8 cellular contexts compared by ENCODE assay signal in the genomic region with DNA sequence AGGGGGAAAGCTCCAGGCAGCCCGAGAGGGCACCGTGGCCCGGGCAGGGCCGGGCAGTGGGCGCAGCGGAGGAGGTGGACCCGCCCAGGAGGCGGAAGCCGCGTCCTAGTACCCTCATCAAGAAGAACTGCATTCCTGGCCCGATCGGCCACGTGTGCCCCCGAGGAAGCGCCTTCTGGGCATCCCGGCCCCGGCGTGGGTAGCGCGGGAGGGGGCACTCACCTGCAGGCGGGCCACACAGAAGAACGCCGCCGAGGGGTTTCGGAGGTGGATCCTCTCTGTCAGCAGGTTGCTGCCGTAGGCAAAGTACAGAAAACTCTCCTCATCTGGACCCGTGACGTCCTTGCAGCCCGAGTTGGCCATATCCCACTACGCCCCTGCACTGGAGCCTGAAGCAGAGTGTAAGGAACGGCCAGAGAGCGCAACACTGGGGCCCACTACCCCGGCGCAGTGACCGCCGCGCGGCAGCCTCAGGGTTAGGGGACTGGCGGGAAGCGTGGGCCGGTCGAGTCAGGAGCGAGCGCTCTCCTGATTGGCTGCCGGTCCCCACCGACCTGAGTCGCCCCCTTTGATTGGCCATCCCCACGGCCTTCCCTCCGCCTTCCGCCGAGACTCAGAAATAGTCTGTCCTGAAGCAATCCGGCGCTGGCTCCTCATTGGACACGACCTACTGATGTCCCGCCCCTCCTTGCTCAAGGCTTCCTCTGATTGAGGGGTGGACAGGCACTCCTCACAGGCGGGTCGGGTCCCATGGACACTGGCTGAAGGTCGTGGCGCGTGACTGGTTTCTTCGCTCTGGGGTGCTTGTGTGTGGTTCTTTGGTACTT. TPM values are rescaled to one million over a fixed set of nuclear protein-coding genes. Genes with fewer than 3 reads are reported as not detected.
DNase-seq lines count a peak whose midpoint lies in the region; ATAC-seq and TF ChIP-seq lines count a peak whose summit lies in the region.

A gene with protein sequence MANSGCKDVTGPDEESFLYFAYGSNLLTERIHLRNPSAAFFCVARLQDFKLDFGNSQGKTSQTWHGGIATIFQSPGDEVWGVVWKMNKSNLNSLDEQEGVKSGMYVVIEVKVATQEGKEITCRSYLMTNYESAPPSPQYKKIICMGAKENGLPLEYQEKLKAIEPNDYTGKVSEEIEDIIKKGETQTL (minus strand): TSS at position 483 of the 827 bp plus-strand sequence. CDS start 120 bp downstream, at position 363.

- no peaks in the 10 kb centered on the region for H3K4me1 ChIP-seq in colonic mucosa

- TF ChIP-seq CTCF in BJ (IDR thresholded peaks at IDR 0.05; ENCODE audit: insufficient read depth, low read depth, low read length) (no peak), colonic mucosa (IDR thresholded peaks at IDR 0.05) (no peak)

- no peaks in the 10 kb centered on the region for H3K36me3 ChIP-seq in BJ (ENCODE audit: control insufficient read depth, insufficient read depth, low read length)
- no peaks in the 10 kb centered on the region for H3K36me3 ChIP-seq in colonic mucosa

- peak within 1 kb of the TSS; percentile 85 to 93 for H3K9ac ChIP-seq in colonic mucosa (ENCODE audit: low read depth in 2 of 2, low read length in 2 of 2)

- H3K4me3 ChIP-seq in BJ (ENCODE audit: low read depth, low read length) (peak within 1 kb of the TSS; percentile 61), colonic mucosa (peak within 1 kb of the TSS; percentile 92)

- H3K27me3 ChIP-seq in BJ (ENCODE audit: control insufficient read depth, insufficient read depth, low read length) (no peaks in the 10 kb centered on the region), colonic mucosa (no peaks in the 10 kb centered on the region), layer of hippocampus (ENCODE audit: control insufficient read depth, insufficient read depth, low read length) (no peaks in the 10 kb centered on the region)

- H3K9me3 ChIP-seq in colonic mucosa, result no peaks in the 10 kb centered on the region

- DNase-seq in BJ (ENCODE audit: low read depth) (peak; percentile 91), GM19240 (ENCODE audit: insufficient read length, low spot score) (peak; percentile 72), NCI-H526 (lab: John Stamatoyannopoulos, UW) (peak; percentile 98 to 99), colonic mucosa (peak; percentile 99)
- DNase-seq in activated CD4-positive, alpha-beta T cell treated with anti-CD3 and anti-CD28 coated beads for 48 hours, result peak; percentile 98
- peak; percentile 90 to 95 for DNase-seq in stimulated activated CD4-positive, alpha-beta T cell treated with anti-CD3 and anti-CD28 coated beads, Interleukin-1b, Interleukin-23, amount 100 ng/mL, for 4 hours (ENCODE audit: low read depth in 2 of 2)

- intact Hi-C loops in colonic mucosa (cut with DNase I), result no loop called here

- CTCF ChIA-PET in BJ (lab: Yijun Ruan, JAX), result no interaction called here

- H3K27ac ChIP-seq in colonic mucosa (peak within 1 kb of the TSS; percentile 72), layer of hippocampus (ENCODE audit: low read depth, low read length) (peak within 1 kb of the TSS; percentile 83)

- ATAC-seq in HG03460 (IDR thresholded peaks at IDR 0.05; ENCODE audit: unreplicated experiment), result peak; percentile 99

- POLR2A ChIA-PET in BJ (lab: Charles Lee), result no interaction called here

RNA-seq across cellular contexts. Expression of the gene that starts here (rescaled TPM):
- 16.5 and 18.8 TPM in 2 replicates for polyA plus RNA-seq in BJ (2011; rRNA removed)
- polyA minus RNA-seq in BJ (2011; rRNA and poly(A)+ RNA removed), result 2.3 and 6.4 TPM in 2 replicates
- total RNA-seq in colonic mucosa, result 100 to 1,000 TPM in 1 of 2 donors, 10 to 100 TPM in 1; 42.5 to 103 TPM

Comparison
In these comparisons a context has a peak if more than half of its experiments do, and no peak if none do; other contexts are left out.
1. Peak in every context shown above with its lines: DNase-seq, ATAC-seq, H3K4me3 ChIP-seq and H3K27ac ChIP-seq.